In genomic region chr19:3671680-3672574, GRCh38 we compare ENCODE assay signal across 9 cellular contexts. TPM values are rescaled to one million over a fixed set of nuclear protein-coding genes. Genes with fewer than 3 reads are reported as not detected.
A peak's percentile ranks its signal among the peaks of the same experiment; 100 is the strongest.
DNase-seq lines count a peak whose midpoint lies in the region; ATAC-seq and TF ChIP-seq lines count a peak whose summit lies in the region.
"Had no signal": no experiment of that assay in that cellular context is flagged by ENCODE, and none has a peak within 500 bp of the region (broad histone marks: within the 10 kb centered on the region; RNA-seq: fewer than 3 reads in every experiment).

No MANE protein-coding gene starts in this region.

- H4K20me1 ChIP-seq in neural progenitor cell (ENCODE audit: low read depth): peaks cover 82% of the 10 kb centered on the region

- intact Hi-C loops in Calu3 (cut with micrococcal nuclease; ENCODE audit: unreplicated experiment): no loop called here

- BruUV-seq in Calu3 (replicated peaks; lab: Mats Ljungman, UMichigan): no TSS peak

- H3K4me3 Mint-ChIP-seq in neural progenitor cell: no peak overlapping the region
- no peak overlapping the region for H3K4me3 Mint-ChIP-seq in Calu3 (ENCODE audit: low read depth, unreplicated experiment)

- H3K9me3 Mint-ChIP-seq in neural progenitor cell (no peaks in the 10 kb centered on the region), Calu3 (ENCODE audit: low read depth, unreplicated experiment) (no peaks in the 10 kb centered on the region)

- peak; percentile 11 for DNase-seq in stimulated activated naive CD4-positive, alpha-beta T cell treated with Interleukin-2 at 50 U/mL for 16 hours (lab: John Stamatoyannopoulos, UW)
- DNase-seq in stimulated activated naive CD4-positive, alpha-beta T cell (lab: John Stamatoyannopoulos, UW): no peak
- DNase-seq in choroid plexus epithelial cell (ENCODE audit: low read depth) (peak; percentile 62), neural progenitor cell (ENCODE audit: low spot score) (no peak), Calu3 (no peak)

- no peak overlapping the region for H2AFZ ChIP-seq in neural progenitor cell (replicated peaks)

- H3K9me3 ChIP-seq in neural progenitor cell (ENCODE audit: low read depth): no peaks in the 10 kb centered on the region

- no peaks in the 10 kb centered on the region for H3K36me3 ChIP-seq in neural progenitor cell

- no peaks in the 10 kb centered on the region for H3K36me3 Mint-ChIP-seq in neural progenitor cell
- H3K36me3 Mint-ChIP-seq in Calu3 (ENCODE audit: insufficient read depth, unreplicated experiment): peaks cover 5% of the 10 kb centered on the region

- H3K4me1 Mint-ChIP-seq in neural progenitor cell (peaks cover 36% of the 10 kb centered on the region), Calu3 (ENCODE audit: low read depth, unreplicated experiment) (no peaks in the 10 kb centered on the region)

- H3K4me1 ChIP-seq in neural progenitor cell: peaks cover 39% of the 10 kb centered on the region

- H3F3A ChIP-seq in neural progenitor cell (ENCODE audit: low read depth): no peaks in the 10 kb centered on the region

- TF ChIP-seq CTCF in choroid plexus epithelial cell (conservative IDR thresholded peaks at IDR 0.05; ENCODE audit: low read depth, low read length): peak; percentile 55
- no peak for TF ChIP-seq CTCF in neural progenitor cell (IDR thresholded peaks at IDR 0.05)
- no peak for TF ChIP-seq CTCF in Calu3 (IDR thresholded peaks at IDR 0.05; ENCODE audit: unreplicated experiment)

- peaks cover 8% of the 10 kb centered on the region for H3K27me3 Mint-ChIP-seq in neural progenitor cell (ENCODE audit: insufficient read depth, low read depth)
- no peaks in the 10 kb centered on the region for H3K27me3 Mint-ChIP-seq in Calu3 (ENCODE audit: unreplicated experiment)

- no peak for ATAC-seq in GM18858 (IDR thresholded peaks at IDR 0.05; ENCODE audit: unreplicated experiment)
- no peak for ATAC-seq in HG03354 (IDR thresholded peaks at IDR 0.05; ENCODE audit: poor library complexity, severe bottlenecking, unreplicated experiment)
- no peak for ATAC-seq in GM19324 (IDR thresholded peaks at IDR 0.05; ENCODE audit: low FRiP score, unreplicated experiment)

- H3K27ac Mint-ChIP-seq in neural progenitor cell (no peak overlapping the region), Calu3 (ENCODE audit: unreplicated experiment) (no peak overlapping the region)

- H3K27ac ChIP-seq in neural progenitor cell: peak overlapping the region; percentile 76
- H3K27ac ChIP-seq: epithelial cell of prostate had no signal

- H3K27me3 ChIP-seq in neural progenitor cell: no peaks in the 10 kb centered on the region

- CTCF ChIA-PET in Calu3 (lab: Charles Lee): no interaction called here

- peak overlapping the region; percentile 38 for H3K4me2 ChIP-seq in neural progenitor cell

- H3K79me2 ChIP-seq in neural progenitor cell (ENCODE audit: low read depth): peaks cover 47% of the 10 kb centered on the region

- peak overlapping the region; percentile 37 for H3K9ac ChIP-seq in neural progenitor cell

- H3K4me3 ChIP-seq in choroid plexus epithelial cell (ENCODE audit: low read depth, low read length) (no peak overlapping the region), neural progenitor cell (no peak overlapping the region)

RNA-seq across cellular contexts. Expression of gene PIP5K1C, which starts 28.3 kb away (rescaled TPM):
- total RNA-seq in neural progenitor cell (ENCODE audit: low replicate concordance) (8.6 and 26.6 TPM in 2 replicates), Calu3 (2022) (23.6 and 26.3 TPM in 2 replicates)

RNA-seq across cellular contexts. Expression of gene TJP3, which starts 36.3 kb away (rescaled TPM):
- total RNA-seq in neural progenitor cell (ENCODE audit: low replicate concordance): 14.7 and 32.5 TPM in 2 replicates
- total RNA-seq in Calu3 (2022): 84.8 and 111 TPM in 2 replicates

RNA-seq across cellular contexts. Expression of gene CACTIN, which starts 45.3 kb away (rescaled TPM):
- total RNA-seq in neural progenitor cell (ENCODE audit: low replicate concordance) (6.0 and 35.4 TPM in 2 replicates), Calu3 (2022) (20.2 and 21.4 TPM in 2 replicates)

Comparison
In these comparisons a context has a peak if more than half of its experiments do, and no peak if none do; other contexts are left out.
1. DNase-seq: peak in stimulated activated naive CD4-positive, alpha-beta T cell treated with Interleukin-2 at 50 U/mL for 16 hours (single experiment) and choroid plexus epithelial cell (single experiment); none in stimulated activated naive CD4-positive, alpha-beta T cell (0 of 6), neural progenitor cell (single experiment) and Calu3 (single experiment).